1 cellular context compared by ENCODE assay signal in the genomic region with DNA sequence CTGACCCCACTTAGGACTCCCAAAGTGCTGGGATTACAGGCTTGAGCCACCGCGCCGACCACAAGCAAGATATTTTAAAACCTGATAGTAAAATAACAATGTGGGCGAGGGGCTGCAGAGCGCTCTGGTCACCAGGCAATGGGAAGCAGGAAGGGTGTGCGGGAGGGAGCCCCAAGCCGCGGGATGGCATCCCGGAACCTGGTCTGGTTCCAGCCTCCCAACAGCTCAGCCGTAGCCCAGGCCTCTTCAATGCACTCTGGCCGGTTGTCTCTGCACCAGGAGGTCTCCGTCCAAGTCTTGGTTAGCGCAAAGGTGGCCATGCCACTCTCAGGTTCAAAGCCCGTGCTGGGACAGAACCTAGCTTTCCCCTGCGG.
TF ChIP-seq lines count a peak whose summit lies in the region.

No MANE protein-coding gene starts in this region.

TF ChIP-seq in HepG2, 621 proteins besides CTCF, POLR2A, EP300 and RAD21 (continues in another document):
- TF ChIP-seq EED (CRISPR knock-in tag; IDR thresholded peaks at IDR 0.05) (0 out of 2 replicates have a peak, but pooled peaks have one; percentile 50), SAP130 (CRISPR knock-in tag; IDR thresholded peaks at IDR 0.05; ENCODE audit: low read depth) (no peak), ZNF333 (CRISPR knock-in tag; IDR thresholded peaks at IDR 0.05; ENCODE audit: borderline replicate concordance) (no peak), USF2 (IDR thresholded peaks at IDR 0.05; ENCODE audit: low read depth, low read length) (no peak), USF2 (CRISPR knock-in tag; IDR thresholded peaks at IDR 0.05; ENCODE audit: borderline replicate concordance) (no peak), HOMEZ (CRISPR knock-in tag; IDR thresholded peaks at IDR 0.05; ENCODE audit: low read depth) (no peak), TBX2 (CRISPR knock-in tag; IDR thresholded peaks at IDR 0.05; ENCODE audit: borderline replicate concordance) (peak; percentile 48; the same call in 1 of the 2 replicates), PATZ1 (CRISPR knock-in tag; IDR thresholded peaks at IDR 0.05) (no peak), RAD51 (IDR thresholded peaks at IDR 0.05; ENCODE audit: borderline replicate concordance) (no peak), RNF2 (conservative IDR thresholded peaks at IDR 0.05; ENCODE audit: low read depth) (no peak), THYN1 (CRISPR knock-in tag; IDR thresholded peaks at IDR 0.05; ENCODE audit: borderline replicate concordance, low read depth) (no peak), ETV5 (CRISPR knock-in tag; IDR thresholded peaks at IDR 0.05; ENCODE audit: borderline replicate concordance) (no peak), MED8 (CRISPR knock-in tag; IDR thresholded peaks at IDR 0.05; ENCODE audit: insufficient replicate concordance) (no peak), ZBTB8A (CRISPR knock-in tag; IDR thresholded peaks at IDR 0.05; ENCODE audit: borderline replicate concordance, low read depth) (no peak), KIAA2018 (CRISPR knock-in tag; IDR thresholded peaks at IDR 0.05; ENCODE audit: borderline replicate concordance) (no peak), TBP (CRISPR knock-in tag; IDR thresholded peaks at IDR 0.05) (no peak), ARNT2 (CRISPR knock-in tag; IDR thresholded peaks at IDR 0.05; ENCODE audit: low read depth) (0 out of 2 replicates have a peak, but pooled peaks have one; percentile 15), ZNF296 (CRISPR knock-in tag; conservative IDR thresholded peaks at IDR 0.05) (no peak), ZNF605 (CRISPR knock-in tag; IDR thresholded peaks at IDR 0.05) (0 out of 2 replicates have a peak, but pooled peaks have one; percentile 25)
- TF ChIP-seq, protein P1, sequence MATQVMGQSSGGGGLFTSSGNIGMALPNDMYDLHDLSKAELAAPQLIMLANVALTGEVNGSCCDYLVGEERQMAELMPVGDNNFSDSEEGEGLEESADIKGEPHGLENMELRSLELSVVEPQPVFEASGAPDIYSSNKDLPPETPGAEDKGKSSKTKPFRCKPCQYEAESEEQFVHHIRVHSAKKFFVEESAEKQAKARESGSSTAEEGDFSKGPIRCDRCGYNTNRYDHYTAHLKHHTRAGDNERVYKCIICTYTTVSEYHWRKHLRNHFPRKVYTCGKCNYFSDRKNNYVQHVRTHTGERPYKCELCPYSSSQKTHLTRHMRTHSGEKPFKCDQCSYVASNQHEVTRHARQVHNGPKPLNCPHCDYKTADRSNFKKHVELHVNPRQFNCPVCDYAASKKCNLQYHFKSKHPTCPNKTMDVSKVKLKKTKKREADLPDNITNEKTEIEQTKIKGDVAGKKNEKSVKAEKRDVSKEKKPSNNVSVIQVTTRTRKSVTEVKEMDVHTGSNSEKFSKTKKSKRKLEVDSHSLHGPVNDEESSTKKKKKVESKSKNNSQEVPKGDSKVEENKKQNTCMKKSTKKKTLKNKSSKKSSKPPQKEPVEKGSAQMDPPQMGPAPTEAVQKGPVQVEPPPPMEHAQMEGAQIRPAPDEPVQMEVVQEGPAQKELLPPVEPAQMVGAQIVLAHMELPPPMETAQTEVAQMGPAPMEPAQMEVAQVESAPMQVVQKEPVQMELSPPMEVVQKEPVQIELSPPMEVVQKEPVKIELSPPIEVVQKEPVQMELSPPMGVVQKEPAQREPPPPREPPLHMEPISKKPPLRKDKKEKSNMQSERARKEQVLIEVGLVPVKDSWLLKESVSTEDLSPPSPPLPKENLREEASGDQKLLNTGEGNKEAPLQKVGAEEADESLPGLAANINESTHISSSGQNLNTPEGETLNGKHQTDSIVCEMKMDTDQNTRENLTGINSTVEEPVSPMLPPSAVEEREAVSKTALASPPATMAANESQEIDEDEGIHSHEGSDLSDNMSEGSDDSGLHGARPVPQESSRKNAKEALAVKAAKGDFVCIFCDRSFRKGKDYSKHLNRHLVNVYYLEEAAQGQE (IDR thresholded peaks at IDR 0.05; ENCODE audit: borderline replicate concordance in 1 of 2, low read depth in 1 of 2, low read length in 2 of 2), result no peak
- TF ChIP-seq, protein P2, sequence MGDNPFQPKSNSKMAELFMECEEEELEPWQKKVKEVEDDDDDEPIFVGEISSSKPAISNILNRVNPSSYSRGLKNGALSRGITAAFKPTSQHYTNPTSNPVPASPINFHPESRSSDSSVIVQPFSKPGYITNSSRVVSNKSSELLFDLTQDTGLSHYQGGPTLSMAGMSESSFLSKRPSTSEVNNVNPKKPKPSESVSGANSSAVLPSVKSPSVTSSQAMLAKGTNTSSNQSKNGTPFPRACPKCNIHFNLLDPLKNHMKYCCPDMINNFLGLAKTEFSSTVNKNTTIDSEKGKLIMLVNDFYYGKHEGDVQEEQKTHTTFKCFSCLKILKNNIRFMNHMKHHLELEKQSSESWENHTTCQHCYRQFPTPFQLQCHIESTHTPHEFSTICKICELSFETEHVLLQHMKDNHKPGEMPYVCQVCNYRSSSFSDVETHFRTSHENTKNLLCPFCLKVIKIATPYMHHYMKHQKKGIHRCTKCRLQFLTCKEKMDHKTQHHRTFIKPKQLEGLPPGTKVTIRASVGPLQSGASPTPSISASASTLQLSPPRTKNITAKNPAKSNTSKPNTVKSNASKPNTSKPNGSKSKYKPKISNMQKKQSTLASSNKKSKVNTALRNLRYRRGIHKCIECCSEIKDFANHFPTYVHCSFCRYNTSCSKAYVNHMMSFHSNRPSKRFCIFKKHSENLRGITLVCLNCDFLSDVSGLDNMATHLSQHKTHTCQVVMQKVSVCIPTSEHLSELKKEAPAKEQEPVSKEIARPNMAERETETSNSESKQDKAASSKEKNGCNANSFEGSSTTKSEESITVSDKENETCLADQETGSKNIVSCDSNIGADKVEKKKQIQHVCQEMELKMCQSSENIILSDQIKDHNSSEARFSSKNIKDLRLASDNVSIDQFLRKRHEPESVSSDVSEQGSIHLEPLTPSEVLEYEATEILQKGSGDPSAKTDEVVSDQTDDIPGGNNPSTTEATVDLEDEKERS (CRISPR knock-in tag; IDR thresholded peaks at IDR 0.05), result no peak
- TF ChIP-seq, protein P3, sequence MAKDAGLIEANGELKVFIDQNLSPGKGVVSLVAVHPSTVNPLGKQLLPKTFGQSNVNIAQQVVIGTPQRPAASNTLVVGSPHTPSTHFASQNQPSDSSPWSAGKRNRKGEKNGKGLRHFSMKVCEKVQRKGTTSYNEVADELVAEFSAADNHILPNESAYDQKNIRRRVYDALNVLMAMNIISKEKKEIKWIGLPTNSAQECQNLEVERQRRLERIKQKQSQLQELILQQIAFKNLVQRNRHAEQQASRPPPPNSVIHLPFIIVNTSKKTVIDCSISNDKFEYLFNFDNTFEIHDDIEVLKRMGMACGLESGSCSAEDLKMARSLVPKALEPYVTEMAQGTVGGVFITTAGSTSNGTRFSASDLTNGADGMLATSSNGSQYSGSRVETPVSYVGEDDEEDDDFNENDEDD (CRISPR knock-in tag; IDR thresholded peaks at IDR 0.05; ENCODE audit: borderline replicate concordance), result no peak
- TF ChIP-seq, protein P4, sequence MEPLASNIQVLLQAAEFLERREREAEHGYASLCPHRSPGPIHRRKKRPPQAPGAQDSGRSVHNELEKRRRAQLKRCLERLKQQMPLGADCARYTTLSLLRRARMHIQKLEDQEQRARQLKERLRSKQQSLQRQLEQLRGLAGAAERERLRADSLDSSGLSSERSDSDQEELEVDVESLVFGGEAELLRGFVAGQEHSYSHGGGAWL (CRISPR knock-in tag; IDR thresholded peaks at IDR 0.05), result no peak
- TF ChIP-seq, protein P5, sequence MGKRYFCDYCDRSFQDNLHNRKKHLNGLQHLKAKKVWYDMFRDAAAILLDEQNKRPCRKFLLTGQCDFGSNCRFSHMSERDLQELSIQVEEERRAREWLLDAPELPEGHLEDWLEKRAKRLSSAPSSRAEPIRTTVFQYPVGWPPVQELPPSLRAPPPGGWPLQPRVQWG (CRISPR knock-in tag; IDR thresholded peaks at IDR 0.05; ENCODE audit: borderline replicate concordance, low read depth), result no peak
